17 cellular contexts compared by ENCODE assay signal in genomic region chr18:28159055-28159454, GRCh38. TPM values are rescaled to one million over a fixed set of nuclear protein-coding genes. Genes with fewer than 3 reads are reported as not detected.
DNase-seq lines count a peak whose midpoint lies in the region; ATAC-seq, FAIRE-seq and TF ChIP-seq lines count a peak whose summit lies in the region.
"Had no signal": no experiment of that assay in that cellular context is flagged by ENCODE, and none has a peak within 500 bp of the region (broad histone marks: within the 10 kb centered on the region; RNA-seq: fewer than 3 reads in every experiment).

No MANE protein-coding gene starts in this region.

- H3K27me3 ChIP-seq in H9 (ENCODE audit: insufficient read depth, low read length) (no peaks in the 10 kb centered on the region), psoas muscle (ENCODE audit: insufficient read depth in 3 of 3, low read length in 2 of 3) (no peaks in the 10 kb centered on the region)
- H3K27me3 ChIP-seq: suprapubic skin had no signal

- H3K9me3 ChIP-seq in A549 (no peaks in the 10 kb centered on the region), H9 (ENCODE audit: control insufficient read depth, low read depth, low read length) (no peaks in the 10 kb centered on the region), psoas muscle (no peaks in the 10 kb centered on the region)
- H3K9me3 ChIP-seq: Caco-2, suprapubic skin had no signal

- no peak overlapping the region for H3K4ac ChIP-seq in H9 (ENCODE audit: low read depth, low read length)

- no peaks in the 10 kb centered on the region for H3K9me3 Mint-ChIP-seq in H9
- peaks cover 0 to 1% (median 0%) of the 10 kb centered on the region in 5 experiments for H3K9me3 Mint-ChIP-seq in brain
- peaks cover 6% of the 10 kb centered on the region for H3K9me3 Mint-ChIP-seq in activated naive CD8-positive, alpha-beta T cell treated with anti-CD3 and anti-CD28 coated beads, Interleukin-2, amount 50 U/mL, for 24 hours
- peaks cover 9 to 18% of the 10 kb centered on the region in 2 donors for H3K9me3 Mint-ChIP-seq in effector memory CD8-positive, alpha-beta T cell
- no peaks in the 10 kb centered on the region for H3K9me3 Mint-ChIP-seq in activated T-helper 1 cell treated with anti-CD3 and anti-CD28 coated beads, Interleukin-12 subunit alpha, Interleukin-12 subunit beta, Interleukin-2, Interleukin-4 antibody, amounts not matched to agents 30 ng/mL and 10 ng/mL and 1 ng/mL, durations not matched to agents 14 hours and 24 hours and 36 hours

- H4K20me1 ChIP-seq in H9 (ENCODE audit: control insufficient read depth, insufficient read depth, insufficient read length), result no peaks in the 10 kb centered on the region

- H3K4me2 ChIP-seq in A549 (peak overlapping the region; percentile 21; the same call in 2 of the 3 replicates), H9 (ENCODE audit: insufficient read depth, insufficient read length, low read length) (no peak overlapping the region)

- no peak for TF ChIP-seq EP300 in A549 (IDR thresholded peaks at IDR 0.05)

- TF ChIP-seq CTCF in A549 (IDR thresholded peaks at IDR 0.05) (no peak), H9 (conservative IDR thresholded peaks at IDR 0.05) (no peak), brain (conservative IDR thresholded peaks at IDR 0.05) (no peak), psoas muscle (IDR thresholded peaks at IDR 0.05) (no peak)

- no peak overlapping the region for H4K91ac ChIP-seq in H9 (ENCODE audit: insufficient read length, low read depth, low read length)

- TF ChIP-seq RAD21 in A549 (conservative IDR thresholded peaks at IDR 0.05 in 1 of 2, IDR thresholded peaks at IDR 0.05 in 1 of 2), result no peak

- H2BK120ac ChIP-seq in H9 (ENCODE audit: low read depth, low read length, poor library complexity, severe bottlenecking), result no peak overlapping the region

- peaks cover 38 to 49% of the 10 kb centered on the region in 2 experiments for H3K4me1 Mint-ChIP-seq in H9
- H3K4me1 Mint-ChIP-seq in brain, result peaks cover 89% of the 10 kb centered on the region
- no peaks in the 10 kb centered on the region for H3K4me1 Mint-ChIP-seq in activated naive CD8-positive, alpha-beta T cell treated with anti-CD3 and anti-CD28 coated beads, Interleukin-2, amount 50 U/mL, for 24 hours
- H3K4me1 Mint-ChIP-seq in effector memory CD8-positive, alpha-beta T cell (ENCODE audit: low read depth in 2 of 2), result no peaks in the 10 kb centered on the region
- no peaks in the 10 kb centered on the region for H3K4me1 Mint-ChIP-seq in activated T-helper 1 cell treated with anti-CD3 and anti-CD28 coated beads, Interleukin-12 subunit alpha, Interleukin-12 subunit beta, Interleukin-2, Interleukin-4 antibody, amounts not matched to agents 30 ng/mL and 10 ng/mL and 1 ng/mL, durations not matched to agents 14 hours and 24 hours and 36 hours (ENCODE audit: low read depth)
- H3K4me1 Mint-ChIP-seq: activated naive CD4-positive, alpha-beta T cell treated with anti-CD3 and anti-CD28 coated beads, Interleukin-2, amount 10 ng/mL, durations not matched to agents 7 days and 5 days had no signal

- no peaks in the 10 kb centered on the region for H3K23me2 ChIP-seq in H9 (ENCODE audit: insufficient read length, low read depth, low read length, poor library complexity, severe bottlenecking)

- no peak for DNase-seq in A549 (ENCODE audit: low read depth in 1 of 2, low spot score in 1 of 2)
- DNase-seq in H9, result peak; percentile 41
- no peak for DNase-seq in left ventricle myocardium superior
- DNase-seq in psoas muscle, result no peak
- no peak for DNase-seq in activated naive CD8-positive, alpha-beta T cell treated with anti-CD3 and anti-CD28 coated beads, Interleukin-2, amount 50 U/mL, for 24 hours
- DNase-seq in effector memory CD8-positive, alpha-beta T cell, result no peak
- no peak for DNase-seq in activated T-helper 1 cell treated with anti-CD3 and anti-CD28 coated beads, Interleukin-12 subunit alpha, Interleukin-12 subunit beta, Interleukin-2, Interleukin-4 antibody, amounts not matched to agents 30 ng/mL and 10 ng/mL and 1 ng/mL, durations not matched to agents 14 hours and 24 hours and 36 hours (ENCODE audit: low spot score)
- DNase-seq: activated naive CD4-positive, alpha-beta T cell treated with anti-CD3 and anti-CD28 coated beads, Interleukin-2, amount 10 ng/mL, durations not matched to agents 7 days and 5 days; activated T-cell treated with anti-CD3 and anti-CD28 coated beads, Interleukin-2, amount 50 U/mL, for 1 hour; Caco-2; left colon; NCI-H187 treated with DMSO at 0.1 percent for 48 hours; NCI-H526 treated with DMSO at 0.1 percent for 48 hours had no signal

- TF ChIP-seq POLR2A in A549 (IDR thresholded peaks at IDR 0.05; ENCODE audit: low read length), result no peak

- H3K27ac ChIP-seq in A549, result no peak overlapping the region
- H3K27ac ChIP-seq in H9 (ENCODE audit: insufficient read length, low read depth, low read length), result no peak overlapping the region
- H3K27ac ChIP-seq in psoas muscle, result no peak overlapping the region
- H3K27ac ChIP-seq: suprapubic skin had no signal

- H3T11ph ChIP-seq in H9 (ENCODE audit: low read length), result no peak overlapping the region

- no peak overlapping the region for H3K9ac ChIP-seq in H9 (ENCODE audit: extremely low read depth, insufficient read length, low read length)

- H2BK12ac ChIP-seq in H9 (ENCODE audit: insufficient read length, low read depth, low read length), result no peak overlapping the region

- no peak overlapping the region for H3K56ac ChIP-seq in H9 (ENCODE audit: insufficient read length, low read depth, low read length)

- ATAC-seq in A549 (no peak), left ventricle myocardium superior (peak; percentile 35), psoas muscle (no peak)
- ATAC-seq in activated naive CD8-positive, alpha-beta T cell treated with anti-CD3 and anti-CD28 coated beads, Interleukin-2, amount 50 U/mL, for 24 hours, result no peak
- ATAC-seq in effector memory CD8-positive, alpha-beta T cell (replicated peaks), result no peak
- ATAC-seq: left colon had no signal

- POLR2A ChIA-PET in A549 (lab: Yijun Ruan, JAX), result no interaction called here

- H3K4me3 Mint-ChIP-seq in H9 (no peak overlapping the region), brain (peak overlapping the region in 2 of 5 experiments; percentile 6 to 26)
- no peak overlapping the region for H3K4me3 Mint-ChIP-seq in activated naive CD8-positive, alpha-beta T cell treated with anti-CD3 and anti-CD28 coated beads, Interleukin-2, amount 50 U/mL, for 24 hours
- no peak overlapping the region for H3K4me3 Mint-ChIP-seq in effector memory CD8-positive, alpha-beta T cell
- H3K4me3 Mint-ChIP-seq in activated T-helper 1 cell treated with anti-CD3 and anti-CD28 coated beads, Interleukin-12 subunit alpha, Interleukin-12 subunit beta, Interleukin-2, Interleukin-4 antibody, amounts not matched to agents 30 ng/mL and 10 ng/mL and 1 ng/mL, durations not matched to agents 14 hours and 24 hours and 36 hours, result no peak overlapping the region
- H3K4me3 Mint-ChIP-seq: activated naive CD4-positive, alpha-beta T cell treated with anti-CD3 and anti-CD28 coated beads, Interleukin-2, amount 10 ng/mL, durations not matched to agents 7 days and 5 days had no signal

- H2BK20ac ChIP-seq in H9 (ENCODE audit: low read depth, low read length, poor library complexity, severe bottlenecking), result no peak overlapping the region

- H3K27ac Mint-ChIP-seq in H9 (no peak overlapping the region), brain (peak overlapping the region; percentile 25 to 88 (median 71))
- no peak overlapping the region for H3K27ac Mint-ChIP-seq in activated naive CD8-positive, alpha-beta T cell treated with anti-CD3 and anti-CD28 coated beads, Interleukin-2, amount 50 U/mL, for 24 hours
- H3K27ac Mint-ChIP-seq in effector memory CD8-positive, alpha-beta T cell, result no peak overlapping the region
- no peak overlapping the region for H3K27ac Mint-ChIP-seq in activated T-helper 1 cell treated with anti-CD3 and anti-CD28 coated beads, Interleukin-12 subunit alpha, Interleukin-12 subunit beta, Interleukin-2, Interleukin-4 antibody, amounts not matched to agents 30 ng/mL and 10 ng/mL and 1 ng/mL, durations not matched to agents 14 hours and 24 hours and 36 hours
- H3K27ac Mint-ChIP-seq: activated naive CD4-positive, alpha-beta T cell treated with anti-CD3 and anti-CD28 coated beads, Interleukin-2, amount 10 ng/mL, durations not matched to agents 7 days and 5 days had no signal

- H3K36me3 Mint-ChIP-seq in H9 (ENCODE audit: insufficient read depth in 1 of 3, low read depth in 3 of 3) (no peaks in the 10 kb centered on the region; a peak in 1 of 7 replicates), brain (peaks cover 31% of the 10 kb centered on the region)
- no peaks in the 10 kb centered on the region for H3K36me3 Mint-ChIP-seq in activated naive CD8-positive, alpha-beta T cell treated with anti-CD3 and anti-CD28 coated beads, Interleukin-2, amount 50 U/mL, for 24 hours (ENCODE audit: low read depth)
- H3K36me3 Mint-ChIP-seq in effector memory CD8-positive, alpha-beta T cell (ENCODE audit: insufficient read depth), result no peaks in the 10 kb centered on the region
- H3K36me3 Mint-ChIP-seq in activated T-helper 1 cell treated with anti-CD3 and anti-CD28 coated beads, Interleukin-12 subunit alpha, Interleukin-12 subunit beta, Interleukin-2, Interleukin-4 antibody, amounts not matched to agents 30 ng/mL and 10 ng/mL and 1 ng/mL, durations not matched to agents 14 hours and 24 hours and 36 hours (ENCODE audit: low read depth), result no peaks in the 10 kb centered on the region
- H3K36me3 Mint-ChIP-seq: activated naive CD4-positive, alpha-beta T cell treated with anti-CD3 and anti-CD28 coated beads, Interleukin-2, amount 10 ng/mL, durations not matched to agents 7 days and 5 days had no signal

- no peak overlapping the region for H4K5ac ChIP-seq in H9 (ENCODE audit: insufficient read length, low read depth, low read length)

- no peak overlapping the region for H2BK5ac ChIP-seq in H9 (ENCODE audit: insufficient read length, low read length)

- H3K4me3 ChIP-seq in A549 (no peak overlapping the region), psoas muscle (no peak overlapping the region)
- H3K4me3 ChIP-seq: suprapubic skin had no signal

- no peaks in the 10 kb centered on the region for H3K79me1 ChIP-seq in H9 (ENCODE audit: insufficient read depth, low read depth, low read length, poor library complexity, severe bottlenecking)

- no peak overlapping the region for H3K14ac ChIP-seq in H9 (ENCODE audit: insufficient read depth, low read length)

- H3K4me1 ChIP-seq in A549, result peaks cover 29% of the 10 kb centered on the region; the same call in 2 of the 3 replicates
- peaks cover 3% of the 10 kb centered on the region; the same call in 1 of the 2 replicates for H3K4me1 ChIP-seq in H9 (ENCODE audit: insufficient read depth, low read length)
- H3K4me1 ChIP-seq in psoas muscle, result no peaks in the 10 kb centered on the region
- H3K4me1 ChIP-seq: suprapubic skin had no signal

- H2BK15ac ChIP-seq in H9 (ENCODE audit: low read depth, low read length), result no peak overlapping the region

- H3K23ac ChIP-seq in H9 (ENCODE audit: insufficient read length, low read depth, low read length), result no peak overlapping the region

- WGBS in A549 (ENCODE audit: missing lambda C conversion rate), result 70% methylated on average over 2 of the region's 2 CpGs
- no CpG with 5 or more reads among the region's 2 CpGs for WGBS in H9 (ENCODE audit: extremely low coverage, insufficient read length, low lambda C conversion rate)
- WGBS in psoas muscle, 3 donors, result 67 to 72% (median 70%) methylated on average over 2 of the region's 2 CpGs

- H3K36me3 ChIP-seq in psoas muscle (ENCODE audit: insufficient read depth in 1 of 2, low read depth in 1 of 2), result no peaks in the 10 kb centered on the region
- H3K36me3 ChIP-seq: suprapubic skin had no signal

- no peak overlapping the region for H2AK5ac ChIP-seq in H9 (ENCODE audit: insufficient read length, low read length)

- intact Hi-C loops in left ventricle myocardium superior (cut with micrococcal nuclease) (no loop called here), psoas muscle (cut with DNase I) (no loop called here)
- intact Hi-C loops in activated T-helper 1 cell treated with anti-CD3 and anti-CD28 coated beads, Interleukin-12 subunit alpha, Interleukin-12 subunit beta, Interleukin-2, Interleukin-4 antibody, amounts not matched to agents 30 ng/mL and 10 ng/mL and 1 ng/mL, durations not matched to agents 14 hours and 24 hours and 36 hours (cut with micrococcal nuclease), result loop anchor here (5.0 kb wide), 1 partner anchor 1142 kb away; no protein-coding TSS in a partner anchor

- H3K27me3 Mint-ChIP-seq in H9 (ENCODE audit: low read depth) (peaks cover 2% of the 10 kb centered on the region; the same call in 1 of the 2 replicates), brain (no peaks in the 10 kb centered on the region)
- no peaks in the 10 kb centered on the region for H3K27me3 Mint-ChIP-seq in activated naive CD8-positive, alpha-beta T cell treated with anti-CD3 and anti-CD28 coated beads, Interleukin-2, amount 50 U/mL, for 24 hours
- no peaks in the 10 kb centered on the region for H3K27me3 Mint-ChIP-seq in effector memory CD8-positive, alpha-beta T cell
- H3K27me3 Mint-ChIP-seq in activated T-helper 1 cell treated with anti-CD3 and anti-CD28 coated beads, Interleukin-12 subunit alpha, Interleukin-12 subunit beta, Interleukin-2, Interleukin-4 antibody, amounts not matched to agents 30 ng/mL and 10 ng/mL and 1 ng/mL, durations not matched to agents 14 hours and 24 hours and 36 hours (ENCODE audit: insufficient read depth), result no peaks in the 10 kb centered on the region
- H3K27me3 Mint-ChIP-seq: activated naive CD4-positive, alpha-beta T cell treated with anti-CD3 and anti-CD28 coated beads, Interleukin-2, amount 10 ng/mL, durations not matched to agents 7 days and 5 days had no signal

- H3K79me2 ChIP-seq in H9 (ENCODE audit: insufficient read depth, low read length), result no peaks in the 10 kb centered on the region; the same call in 1 of the 2 replicates

- CTCF ChIA-PET in A549 (lab: Yijun Ruan, JAX), result no interaction called here

- H4K8ac ChIP-seq in H9 (replicated peaks; ENCODE audit: insufficient read length, low read depth, low read length), result no peak overlapping the region

- H2AFZ ChIP-seq in H9 (ENCODE audit: low read length), result no peak overlapping the region

- no peak overlapping the region for H3K18ac ChIP-seq in H9 (ENCODE audit: insufficient read length, low read depth, low read length)

- FAIRE-seq in A549 (lab: Jason Lieb, UNC), result no peak
- FAIRE-seq: G401.6, RCC 7860 had no signal

RNA-seq across cellular contexts. Expression of gene CDH2, which starts 17.9 kb away (rescaled TPM):
- polyA plus RNA-seq in A549 (2011; rRNA removed), result 71.9 and 73.3 TPM in 2 replicates
- 17.1 and 19.1 TPM in 2 replicates for polyA plus RNA-seq in A549 (2012; cell fraction: cytosol; rRNA removed)
- polyA plus RNA-seq in A549 (2012; cell fraction: nucleus; rRNA removed), result 25.5 and 34.7 TPM in 2 replicates
- 49.8 to 56.6 TPM (median 54.0 TPM) in 3 replicates for polyA plus RNA-seq in A549 (2017; fragmentation: RNase III; extraction: RNeasy Plus Mini Kit Qiagen cat#74134 plus additional on column Dnase treatment)
- polyA minus RNA-seq in A549 (2011; rRNA and poly(A)+ RNA removed), result 77.6 and 82.7 TPM in 2 replicates
- total RNA-seq in H9 (2021), result 35.4 and 36.2 TPM in 2 replicates
- polyA plus RNA-seq in brain (ENCODE audit: insufficient read depth, low read depth, low replicate concordance), result 85.4 TPM
- total RNA-seq in left ventricle myocardium superior, result 321 TPM
- total RNA-seq in psoas muscle, result 1 to 10 TPM in 2 of 4 donors, under 1 TPM in 2; 0.27 to 4.8 (median 1.4) TPM
- polyA plus RNA-seq in psoas muscle, result under 1 TPM; 0.04 to 0.52 (median 0.08) TPM
- total RNA-seq in activated T-helper 1 cell treated with anti-CD3 and anti-CD28 coated beads, Interleukin-12 subunit alpha, Interleukin-12 subunit beta, Interleukin-2, Interleukin-4 antibody, amounts not matched to agents 30 ng/mL and 10 ng/mL and 1 ng/mL, durations not matched to agents 14 hours and 24 hours and 36 hours, result 0.10 and 0.16 TPM in 2 replicates

Comparison
In these comparisons a context has a peak if more than half of its experiments do, and no peak if none do; other contexts are left out.
1. H3K27ac Mint-ChIP-seq: peak in brain (5 of 5); none in H9 (0 of 3), activated naive CD8-positive, alpha-beta T cell treated with anti-CD3 and anti-CD28 coated beads, Interleukin-2, amount 50 U/mL, for 24 hours (single experiment), effector memory CD8-positive, alpha-beta T cell (0 of 2) and activated T-helper 1 cell treated with anti-CD3 and anti-CD28 coated beads, Interleukin-12 subunit alpha, Interleukin-12 subunit beta, Interleukin-2, Interleukin-4 antibody, amounts not matched to agents 30 ng/mL and 10 ng/mL and 1 ng/mL, durations not matched to agents 14 hours and 24 hours and 36 hours (single experiment).